Comparison of ENCODE assay signal across 2 cellular contexts in genomic region chr2:189498205-189498604, GRCh38.
TF ChIP-seq lines count a peak whose summit lies in the region.

No MANE protein-coding gene starts in this region.

TF ChIP-seq in endothelial cell of umbilical vein, 7 proteins besides CTCF, POLR2A, EP300 and RAD21:
- TF ChIP-seq GATA2 (IDR thresholded peaks at IDR 0.05; ENCODE audit: insufficient read depth, insufficient read length, low read depth, low read length) = no peak
- no peak for TF ChIP-seq JUN (IDR thresholded peaks at IDR 0.05; ENCODE audit: borderline replicate concordance, insufficient read depth, insufficient read length, low read depth)
- TF ChIP-seq EZH2 (IDR thresholded peaks at IDR 0.05; ENCODE audit: borderline replicate concordance, low read depth, low read length, severe bottlenecking) = no peak
- no peak for TF ChIP-seq MAX (IDR thresholded peaks at IDR 0.05; ENCODE audit: insufficient read depth, insufficient read length)
- no peak for TF ChIP-seq POLR2AphosphoS5 (IDR thresholded peaks at IDR 0.05; ENCODE audit: insufficient read depth, low read depth, low read length)
- no peak for TF ChIP-seq MYC (IDR thresholded peaks at IDR 0.05; ENCODE audit: low read depth, low read length)
- TF ChIP-seq FOS (IDR thresholded peaks at IDR 0.05; ENCODE audit: borderline replicate concordance, insufficient read depth, low read length) = no peak

TF ChIP-seq in HepG2, 621 proteins besides CTCF, POLR2A, EP300 and RAD21:
- peak; percentile 67 for TF ChIP-seq STAG1 (CRISPR knock-in tag; IDR thresholded peaks at IDR 0.05)
- TF ChIP-seq JARID2 (CRISPR knock-in tag; IDR thresholded peaks at IDR 0.05; ENCODE audit: insufficient replicate concordance) = no peak
- TF ChIP-seq SMC3 (IDR thresholded peaks at IDR 0.05; ENCODE audit: low read length) = peak; percentile 8; the same call in 1 of the 2 replicates
